Comparison of ENCODE assay signal across 16 cellular contexts in the genomic region with DNA sequence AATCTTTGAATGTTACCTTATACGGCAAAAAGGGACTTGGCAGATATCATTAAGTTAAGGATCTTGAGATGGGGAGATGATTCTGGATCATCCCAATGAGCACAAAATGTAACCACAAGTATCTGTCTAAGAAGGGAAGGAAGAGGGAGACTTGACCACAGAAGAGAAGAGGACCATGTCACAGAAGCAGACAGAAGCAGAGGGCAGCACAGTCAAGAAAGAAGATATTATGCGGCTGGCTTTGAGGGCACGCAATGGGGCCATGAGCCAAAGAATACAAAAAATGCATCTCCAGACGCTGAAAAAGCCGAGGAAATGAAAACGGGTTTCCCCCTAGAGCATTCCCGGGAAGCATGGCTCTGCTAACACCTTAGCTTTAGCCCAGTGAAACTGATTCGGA.
A peak's percentile ranks its signal among the peaks of the same experiment; 100 is the strongest.
DNase-seq lines count a peak whose midpoint lies in the region; ATAC-seq, FAIRE-seq and TF ChIP-seq lines count a peak whose summit lies in the region.
"Had no signal": no experiment of that assay in that cellular context is flagged by ENCODE, and none has a peak within 500 bp of the region (broad histone marks: within the 10 kb centered on the region; RNA-seq: fewer than 3 reads in every experiment).

No MANE protein-coding gene starts in this region.

- no peaks in the 10 kb centered on the region for H3K9me3 ChIP-seq in A549
- no peaks in the 10 kb centered on the region for H3K9me3 ChIP-seq in fibroblast of lung (ENCODE audit: control insufficient read depth, insufficient read depth, low read depth, low read length)
- H3K9me3 ChIP-seq: SJSA1 had no signal

- H3K27ac ChIP-seq in A549: no peak overlapping the region
- H3K27ac ChIP-seq in fibroblast of lung (ENCODE audit: insufficient read depth, low read length): no peak overlapping the region
- H3K27ac ChIP-seq: KMS-11, RWPE1, SJSA1 had no signal

- no peak for TF ChIP-seq CTCF in A549 (IDR thresholded peaks at IDR 0.05)
- TF ChIP-seq CTCF in fibroblast of lung (conservative IDR thresholded peaks at IDR 0.05 in 1 of 2, IDR thresholded peaks at IDR 0.05 in 1 of 2; ENCODE audit: low read depth in 1 of 2, low read length in 2 of 2): no peak

- no peak overlapping the region for H3K4me3 ChIP-seq in A549
- H3K4me3 ChIP-seq in fibroblast of lung (replicated peaks in 1 of 4; ENCODE audit: control extremely low read depth in 1 of 4, insufficient read depth in 1 of 4, low read depth in 3 of 4, low read length in 4 of 4): no peak overlapping the region
- H3K4me3 ChIP-seq: SJSA1 had no signal

- peak overlapping the region; percentile 33; the same call in 2 of the 3 replicates for H3K4me2 ChIP-seq in A549
- no peak overlapping the region for H3K4me2 ChIP-seq in fibroblast of lung (ENCODE audit: extremely low read depth, insufficient read depth, low read length)
- H3K4me2 ChIP-seq: KMS-11 had no signal

- TF ChIP-seq RAD21 in A549 (conservative IDR thresholded peaks at IDR 0.05 in 1 of 2, IDR thresholded peaks at IDR 0.05 in 1 of 2): no peak

- H3K36me3 ChIP-seq in fibroblast of lung (ENCODE audit: control insufficient read depth, insufficient read depth, low read length): no peaks in the 10 kb centered on the region
- H3K36me3 ChIP-seq: SJSA1 had no signal

- H3K79me2 ChIP-seq in fibroblast of lung (ENCODE audit: control insufficient read depth, insufficient read depth, low read length): no peaks in the 10 kb centered on the region

- 47% methylated on average over 8 of the region's 8 CpGs for WGBS in A549 (ENCODE audit: missing lambda C conversion rate)

- H3K9ac ChIP-seq in fibroblast of lung (ENCODE audit: insufficient read depth, low read length): no peak overlapping the region
- H3K9ac ChIP-seq: KMS-11 had no signal

- in situ Hi-C loops in KBM-7 (cut with MboI; ENCODE audit: low pct_unique_long_range_greater_than_20kb, low sequenced_read_pairs): no loop called here

- no peak for TF ChIP-seq POLR2A in A549 (IDR thresholded peaks at IDR 0.05; ENCODE audit: low read length)

- peaks cover 10% of the 10 kb centered on the region for H3K4me1 ChIP-seq in A549
- peaks cover 4% of the 10 kb centered on the region for H3K4me1 ChIP-seq in fibroblast of lung (ENCODE audit: control insufficient read depth, extremely low read depth, insufficient read depth, low read length)

- ATAC-seq in A549 (peak in 1 of 2 experiments; percentile 34; a peak in 1 of 6 replicates), HG03045 (IDR thresholded peaks at IDR 0.05; ENCODE audit: unreplicated experiment) (no peak)
- ATAC-seq: HCT116 had no signal

- POLR2A ChIA-PET in A549 (lab: Yijun Ruan, JAX): no interaction called here

- FAIRE-seq in A549 (lab: Jason Lieb, UNC) (no peak), GM19239 (lab: Jason Lieb, UNC) (no peak)

- CTCF ChIA-PET in A549 (lab: Yijun Ruan, JAX): interaction anchor here (1.0 kb wide), 1 partner anchor 16 kb away, joined by 3 read pairs; no protein-coding TSS in a partner anchor

- peak overlapping the region; percentile 8 for H2AFZ ChIP-seq in fibroblast of lung (ENCODE audit: low read length)

- TF ChIP-seq EP300 in A549 (IDR thresholded peaks at IDR 0.05): no peak

- no peaks in the 10 kb centered on the region for H4K20me1 ChIP-seq in fibroblast of lung (ENCODE audit: control insufficient read depth, extremely low read depth, insufficient read depth, low read length)

- no peaks in the 10 kb centered on the region for H3K27me3 ChIP-seq in fibroblast of lung (ENCODE audit: control insufficient read depth, insufficient read depth, low read length)

- DNase-seq in A549 (ENCODE audit: low read depth in 1 of 2, low spot score in 1 of 2) (no peak), KBM-7 (peak; percentile 65), RPMI7951 (ENCODE audit: low read depth) (peak; percentile 88), fibroblast of lung (ENCODE audit: low read depth in 2 of 2) (no peak), GM19239 (ENCODE audit: insufficient read length, low spot score) (no peak), inferior parietal cortex (ENCODE audit: extremely low spot score) (no peak), SW 1271 (lab: John Stamatoyannopoulos, UW) (no peak)
- DNase-seq: DMS53, NCI-H1417 treated with DMSO at 0.1 percent for 48 hours, NCI-H2029, NCI-H2171 treated with DMSO at 0.1 percent for 48 hours had no signal

TF ChIP-seq in A549, 52 proteins besides CTCF, POLR2A, EP300 and RAD21:
- TF ChIP-seq CHD2 (IDR thresholded peaks at IDR 0.05; ENCODE audit: low read length, partially characterized antibody): no peak
- TF ChIP-seq ZC3H11A (IDR thresholded peaks at IDR 0.05): no peak

Comparison
In these comparisons a context has a peak if more than half of its experiments do, and no peak if none do; other contexts are left out.
1. DNase-seq: peak in KBM-7 (single experiment) and RPMI7951 (single experiment); none in A549 (0 of 2), fibroblast of lung (0 of 2), GM19239 (single experiment), inferior parietal cortex (single experiment) and SW 1271 (0 of 2).